In the genomic region with DNA sequence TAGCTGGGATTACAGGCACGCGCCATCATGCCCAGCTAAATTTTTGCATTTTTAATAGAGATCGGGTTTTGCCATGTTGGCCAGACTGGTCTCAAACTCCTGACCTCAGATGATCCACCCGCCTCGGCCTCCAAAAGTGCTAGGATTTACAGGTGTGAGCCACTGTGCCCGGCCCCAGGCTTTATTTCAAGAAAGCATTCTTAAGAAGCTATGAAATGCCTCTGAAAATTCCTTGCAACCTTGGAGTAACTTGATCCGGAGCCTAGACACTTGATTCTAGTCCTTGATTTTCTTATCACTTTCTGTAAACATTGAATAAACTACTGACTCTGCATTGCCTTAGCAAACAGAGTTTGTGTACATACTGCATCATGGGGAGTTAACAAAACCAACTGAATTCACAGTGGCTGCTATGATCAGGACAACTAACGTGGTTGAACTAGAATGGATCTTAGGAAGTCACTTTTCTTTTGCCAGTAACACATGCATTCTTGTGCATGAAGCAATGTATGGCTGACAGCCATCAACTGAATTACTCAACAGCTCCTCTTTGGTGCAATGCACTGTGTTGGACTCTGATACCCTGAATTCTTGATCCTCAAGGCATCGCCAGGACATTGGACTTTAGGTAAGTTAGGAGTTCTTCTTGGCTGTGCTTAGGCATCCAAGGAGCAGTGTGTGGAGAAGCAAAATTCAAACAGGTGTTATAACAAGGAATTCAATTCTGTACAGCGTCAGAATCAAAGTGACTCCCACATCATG, we compare ENCODE assay signal across 10 cellular contexts.
DNase-seq lines count a peak whose midpoint lies in the region; ATAC-seq and TF ChIP-seq lines count a peak whose summit lies in the region.
"Had no signal": no experiment of that assay in that cellular context is flagged by ENCODE, and none has a peak within 500 bp of the region (broad histone marks: within the 10 kb centered on the region; RNA-seq: fewer than 3 reads in every experiment).

No MANE protein-coding gene starts in this region.

- H3K36me3 Mint-ChIP-seq in type B pancreatic cell (no peaks in the 10 kb centered on the region), immature natural killer cell (no peaks in the 10 kb centered on the region)

- H3K4me3 Mint-ChIP-seq in type B pancreatic cell (no peak overlapping the region), immature natural killer cell (no peak overlapping the region)
- H3K4me3 Mint-ChIP-seq: activated naive CD8-positive, alpha-beta T cell treated with anti-CD3 and anti-CD28 coated beads, Interleukin-2, amount 10 ng/mL, durations not matched to agents 7 days and 5 days had no signal

- H3K27ac Mint-ChIP-seq in type B pancreatic cell (peak overlapping the region; percentile 68), immature natural killer cell (no peak overlapping the region)
- H3K27ac Mint-ChIP-seq: activated naive CD8-positive, alpha-beta T cell treated with anti-CD3 and anti-CD28 coated beads, Interleukin-2, amount 10 ng/mL, durations not matched to agents 7 days and 5 days had no signal

- peak; percentile 84 for ATAC-seq in left lobe of liver
- no peak for ATAC-seq in HG02798 (IDR thresholded peaks at IDR 0.05; ENCODE audit: poor library complexity, unreplicated experiment)

- peak; percentile 55 for DNase-seq in SIG-M5 treated with dmso at 0.1 percent for 504 hours (lab: John Stamatoyannopoulos, UW; ENCODE audit: unreplicated experiment)
- DNase-seq in SIG-M5 (lab: John Stamatoyannopoulos, UW), result no peak
- DNase-seq in astrocyte of the hippocampus (ENCODE audit: low read depth, low spot score), result peak; percentile 75
- DNase-seq in left lobe of liver (ENCODE audit: low spot score), result peak; percentile 80
- DNase-seq in type B pancreatic cell (ENCODE audit: extremely low spot score, unreplicated experiment), result no peak
- DNase-seq in SHP77 (lab: John Stamatoyannopoulos, UW), result no peak
- no peak for DNase-seq in immature natural killer cell
- DNase-seq: activated naive CD8-positive, alpha-beta T cell treated with anti-CD3 and anti-CD28 coated beads, Interleukin-2, amount 10 ng/mL, durations not matched to agents 7 days and 5 days; T-helper 2 cell had no signal

- H3K9me3 Mint-ChIP-seq in type B pancreatic cell (peaks cover 10% of the 10 kb centered on the region), immature natural killer cell (peaks cover 0 to 2% (median 0%) of the 10 kb centered on the region in 6 donors)

- H3K27me3 Mint-ChIP-seq in type B pancreatic cell (no peaks in the 10 kb centered on the region), immature natural killer cell (ENCODE audit: low read depth in 3 of 3) (peaks cover 0 to 2% (median 0%) of the 10 kb centered on the region in 3 donors)
- H3K27me3 Mint-ChIP-seq: activated naive CD8-positive, alpha-beta T cell treated with anti-CD3 and anti-CD28 coated beads, Interleukin-2, amount 10 ng/mL, durations not matched to agents 7 days and 5 days had no signal

- H3K4me1 Mint-ChIP-seq in type B pancreatic cell (ENCODE audit: unreplicated experiment), result peaks cover 12% of the 10 kb centered on the region
- H3K4me1 Mint-ChIP-seq in immature natural killer cell, result peaks cover 15 to 21% of the 10 kb centered on the region in 2 donors

- TF ChIP-seq CTCF in type B pancreatic cell (conservative IDR thresholded peaks at IDR 0.05), result no peak

Comparison
In these comparisons a context has a peak if more than half of its experiments do, and no peak if none do; other contexts are left out.
1. DNase-seq: peak in SIG-M5 treated with dmso at 0.1 percent for 504 hours (single experiment), astrocyte of the hippocampus (single experiment) and left lobe of liver (single experiment); none in SIG-M5 (single experiment), type B pancreatic cell (single experiment), SHP77 (0 of 2) and immature natural killer cell (0 of 3).